ENCODE assay signal across 8 cellular contexts in genomic region chr14:104436047-104436531, GRCh38.
DNase-seq lines count a peak whose midpoint lies in the region; ATAC-seq and TF ChIP-seq lines count a peak whose summit lies in the region.

No MANE protein-coding gene starts in this region.

- H3K9me2 ChIP-seq in Loucy (replicated peaks; ENCODE audit: low read depth, low read length) = no peaks in the 10 kb centered on the region

- peak overlapping the region; percentile 21 for H3K4me2 ChIP-seq in Loucy (ENCODE audit: low read depth, low read length, poor library complexity, severe bottlenecking)

- peaks cover 13% of the 10 kb centered on the region for H3K4me1 ChIP-seq in Loucy (ENCODE audit: insufficient read depth, low read length, poor library complexity, severe bottlenecking)
- peaks cover 13 to 19% (median 19%) of the 10 kb centered on the region in 4 donors for H3K4me1 ChIP-seq in esophagus muscularis mucosa

- H3F3A ChIP-seq in Loucy (ENCODE audit: low read depth) = no peaks in the 10 kb centered on the region

- 10% methylated on average over 2 of the region's 18 CpGs for WGBS in esophagus muscularis mucosa

- TF ChIP-seq CTCF in Loucy (conservative IDR thresholded peaks at IDR 0.05; ENCODE audit: low read length) (no peak), esophagus muscularis mucosa (IDR thresholded peaks at IDR 0.05) (no peak)

- ATAC-seq in HG02852 (IDR thresholded peaks at IDR 0.05; ENCODE audit: unreplicated experiment) (no peak), HG02642 (IDR thresholded peaks at IDR 0.05; ENCODE audit: poor library complexity, unreplicated experiment) (no peak)

- no peak for TF ChIP-seq EP300 in esophagus muscularis mucosa (IDR thresholded peaks at IDR 0.05)

- intact Hi-C loops in esophagus muscularis mucosa (cut with DNase I) = no loop called here

- H3K27me3 ChIP-seq in Loucy (ENCODE audit: insufficient read depth, low read length, poor library complexity, severe bottlenecking) = no peaks in the 10 kb centered on the region
- H3K27me3 ChIP-seq in esophagus muscularis mucosa = peaks cover 0 to 14% (median 0%) of the 10 kb centered on the region in 4 donors

- no peak for TF ChIP-seq POLR2A in esophagus muscularis mucosa (IDR thresholded peaks at IDR 0.05; ENCODE audit: low read depth)

- H3K4me3 ChIP-seq in Loucy (ENCODE audit: low read length, poor library complexity, severe bottlenecking) = no peak overlapping the region
- peak overlapping the region; percentile 42 to 50 (median 46) for H3K4me3 ChIP-seq in esophagus muscularis mucosa

- H4K20me1 ChIP-seq in Loucy (ENCODE audit: insufficient read depth, low read length, poor library complexity, severe bottlenecking) = no peaks in the 10 kb centered on the region

- DNase-seq in AG20443 (ENCODE audit: low spot score) = peak; percentile 51
- peak; percentile 91 for DNase-seq in esophagus muscularis mucosa (ENCODE audit: extremely low spot score)
- peak; percentile 3 for DNase-seq in myocyte (ENCODE audit: low read depth)
- DNase-seq in NOMO-1 treated with DMSO at 0.1 percent for 48 hours (lab: John Stamatoyannopoulos, UW; ENCODE audit: unreplicated experiment) = no peak
- DNase-seq in NCI-H1436 treated with DMSO at 0.1 percent for 48 hours (lab: John Stamatoyannopoulos, UW) = no peak

- H3K9ac ChIP-seq in Loucy (ENCODE audit: low read depth, low read length, poor library complexity, severe bottlenecking) = no peak overlapping the region

- no peaks in the 10 kb centered on the region for H3K36me3 ChIP-seq in Loucy (ENCODE audit: insufficient read depth, low read length)
- H3K36me3 ChIP-seq in esophagus muscularis mucosa = no peaks in the 10 kb centered on the region

- H3K9me3 ChIP-seq in Loucy (ENCODE audit: insufficient read depth, low read depth, low read length) (no peaks in the 10 kb centered on the region), esophagus muscularis mucosa (peaks cover 0 to 6% (median 2%) of the 10 kb centered on the region in 4 donors)

- peak overlapping the region in 3 of 4 donors; percentile 15 to 38 (median 27) for H3K27ac ChIP-seq in esophagus muscularis mucosa (replicated peaks in 1 of 4)

- no peaks in the 10 kb centered on the region for H3K79me2 ChIP-seq in Loucy (ENCODE audit: insufficient read depth, low read length)

- H2AFZ ChIP-seq in Loucy (ENCODE audit: low read length) = no peak overlapping the region

Comparison
In these comparisons a context has a peak if more than half of its experiments do, and no peak if none do; other contexts are left out.
1. DNase-seq: peak in AG20443 (single experiment), esophagus muscularis mucosa (single experiment) and myocyte (single experiment); none in NOMO-1 treated with DMSO at 0.1 percent for 48 hours (single experiment) and NCI-H1436 treated with DMSO at 0.1 percent for 48 hours (single experiment).